In genomic region chr9:123064662-123065061, GRCh38 we compare ENCODE assay signal across 19 cellular contexts. TPM values are rescaled to one million over a fixed set of nuclear protein-coding genes. Genes with fewer than 3 reads are reported as not detected.
DNase-seq lines count a peak whose midpoint lies in the region; ATAC-seq and TF ChIP-seq lines count a peak whose summit lies in the region.
"Had no signal": no experiment of that assay in that cellular context is flagged by ENCODE, and none has a peak within 500 bp of the region (broad histone marks: within the 10 kb centered on the region; RNA-seq: fewer than 3 reads in every experiment).

No MANE protein-coding gene starts in this region.

- H3K9me3 Mint-ChIP-seq in chondrocyte (ENCODE audit: low read depth): no peaks in the 10 kb centered on the region

- H3K27ac ChIP-seq in GM23248: no peak overlapping the region
- no peak overlapping the region for H3K27ac ChIP-seq in effector memory CD4-positive, alpha-beta T cell (ENCODE audit: insufficient read depth, low read length, poor library complexity, severe bottlenecking)
- H3K27ac ChIP-seq: SJCRH30 had no signal

- H4K20me1 ChIP-seq in GM23248 (ENCODE audit: insufficient read depth): no peaks in the 10 kb centered on the region

- peaks cover 36% of the 10 kb centered on the region for H3F3A ChIP-seq in GM23248 (ENCODE audit: insufficient read depth)

- H3K9me2 ChIP-seq in GM23248 (ENCODE audit: insufficient read depth): no peaks in the 10 kb centered on the region; the same call in 1 of the 2 replicates

- DNase-seq in NCI-H524 (lab: John Stamatoyannopoulos, UW) (peak; percentile 9 to 37), NCI-H524 treated with DMSO at 0.1 percent for 48 hours (lab: John Stamatoyannopoulos, UW) (no peak), chondrocyte (ENCODE audit: low spot score) (no peak), middle frontal gyrus (ENCODE audit: extremely low spot score, low spot score) (peak; percentile 2), GM23248 (no peak)
- no peak for DNase-seq in effector memory CD4-positive, alpha-beta T cell
- DNase-seq: 8988T, Caco-2, DMS153, GF-D8, GOT3, NCI-H1105, NCI-H2081, NCI-H510A, SJCRH30 had no signal

- H3K36me3 ChIP-seq in GM23248 (ENCODE audit: low read depth): peaks cover 28% of the 10 kb centered on the region; the same call in 1 of the 2 replicates
- peaks cover 15% of the 10 kb centered on the region for H3K36me3 ChIP-seq in effector memory CD4-positive, alpha-beta T cell (ENCODE audit: control insufficient read depth, insufficient read depth, low read length)

- H3K4me2 ChIP-seq in GM23248 (ENCODE audit: unreplicated experiment): no peak overlapping the region

- peaks cover 18% of the 10 kb centered on the region for H3K36me3 Mint-ChIP-seq in chondrocyte (ENCODE audit: low read depth)

- peaks cover 51% of the 10 kb centered on the region for H3K4me1 ChIP-seq in GM23248 (ENCODE audit: insufficient read depth)
- no peaks in the 10 kb centered on the region for H3K4me1 ChIP-seq in effector memory CD4-positive, alpha-beta T cell (ENCODE audit: control insufficient read depth, insufficient read depth, low read length, poor library complexity, severe bottlenecking)
- H3K4me1 ChIP-seq: Caco-2 had no signal

- H3K9ac ChIP-seq in GM23248: no peak overlapping the region

- H2AFZ ChIP-seq in GM23248: no peak overlapping the region

- no peaks in the 10 kb centered on the region for H3K79me2 ChIP-seq in GM23248 (ENCODE audit: insufficient read depth)

- no peak overlapping the region for H3K4me3 Mint-ChIP-seq in chondrocyte (ENCODE audit: unreplicated experiment)

- H3K4me1 Mint-ChIP-seq in chondrocyte (ENCODE audit: low read depth): peaks cover 100% of the 10 kb centered on the region

- 98 to 100% methylated on average over 2 of the region's 2 CpGs for WGBS in GM23248 (ENCODE audit: low coverage in 1 of 2, low lambda C conversion rate in 2 of 2, missing lambda C conversion rate in 2 of 2), 2 experiments

- H3K27me3 ChIP-seq in GM23248 (replicated peaks; ENCODE audit: insufficient read depth): no peaks in the 10 kb centered on the region
- H3K27me3 ChIP-seq in effector memory CD4-positive, alpha-beta T cell (replicated peaks; ENCODE audit: control insufficient read depth, insufficient read depth, low read length, poor library complexity, severe bottlenecking): no peaks in the 10 kb centered on the region
- H3K27me3 ChIP-seq: SJCRH30 had no signal

- H3K9me3 ChIP-seq in GM23248 (ENCODE audit: low read depth): no peaks in the 10 kb centered on the region
- H3K9me3 ChIP-seq in effector memory CD4-positive, alpha-beta T cell (ENCODE audit: control insufficient read depth, low read length): no peaks in the 10 kb centered on the region
- H3K9me3 ChIP-seq: Caco-2, SJCRH30 had no signal

- peak overlapping the region; percentile 85 for H3K27ac Mint-ChIP-seq in chondrocyte (ENCODE audit: unreplicated experiment)

- H3K4me3 ChIP-seq in GM23248: no peak overlapping the region
- H3K4me3 ChIP-seq in effector memory CD4-positive, alpha-beta T cell (ENCODE audit: insufficient read depth, low read depth, low read length, poor library complexity, severe bottlenecking): no peak overlapping the region
- H3K4me3 ChIP-seq: K562, SJCRH30 had no signal

- ATAC-seq in GM21529 (IDR thresholded peaks at IDR 0.05; ENCODE audit: unreplicated experiment) (no peak), HG03175 (IDR thresholded peaks at IDR 0.05; ENCODE audit: unreplicated experiment) (no peak)
- ATAC-seq: K562 had no signal

- in situ Hi-C loops in GM23248 (cut with MboI): no loop called here

- H3K27me3 Mint-ChIP-seq in chondrocyte (ENCODE audit: low read depth): no peaks in the 10 kb centered on the region

- no peak for TF ChIP-seq CTCF in chondrocyte (IDR thresholded peaks at IDR 0.05)

RNA-seq across cellular contexts. Expression of gene GPR21, which starts 31.2 kb away (rescaled TPM):
- total RNA-seq in chondrocyte: 3.9 to 5.5 TPM (median 4.8 TPM) in 3 replicates
- total RNA-seq in GM23248 (2014; rRNA removed; shearing (Covaris generic)): 0.65 TPM in 1 of 2 replicates, not detected in the other
- polyA plus RNA-seq in GM23248 (2016; fragmentation: Nextera tagmentation; extraction: Ambion mirVana): not detected in 2 replicates
- total RNA-seq: Daoy had no signal
- polyA plus RNA-seq: K562 had no signal

Comparison
In these comparisons a context has a peak if more than half of its experiments do, and no peak if none do; other contexts are left out.
1. DNase-seq: peak in NCI-H524 (2 of 2) and middle frontal gyrus (single experiment); none in NCI-H524 treated with DMSO at 0.1 percent for 48 hours (single experiment), chondrocyte (single experiment), GM23248 (single experiment) and effector memory CD4-positive, alpha-beta T cell (0 of 3).